ENCODE assay signal across 17 cellular contexts in the genomic region with DNA sequence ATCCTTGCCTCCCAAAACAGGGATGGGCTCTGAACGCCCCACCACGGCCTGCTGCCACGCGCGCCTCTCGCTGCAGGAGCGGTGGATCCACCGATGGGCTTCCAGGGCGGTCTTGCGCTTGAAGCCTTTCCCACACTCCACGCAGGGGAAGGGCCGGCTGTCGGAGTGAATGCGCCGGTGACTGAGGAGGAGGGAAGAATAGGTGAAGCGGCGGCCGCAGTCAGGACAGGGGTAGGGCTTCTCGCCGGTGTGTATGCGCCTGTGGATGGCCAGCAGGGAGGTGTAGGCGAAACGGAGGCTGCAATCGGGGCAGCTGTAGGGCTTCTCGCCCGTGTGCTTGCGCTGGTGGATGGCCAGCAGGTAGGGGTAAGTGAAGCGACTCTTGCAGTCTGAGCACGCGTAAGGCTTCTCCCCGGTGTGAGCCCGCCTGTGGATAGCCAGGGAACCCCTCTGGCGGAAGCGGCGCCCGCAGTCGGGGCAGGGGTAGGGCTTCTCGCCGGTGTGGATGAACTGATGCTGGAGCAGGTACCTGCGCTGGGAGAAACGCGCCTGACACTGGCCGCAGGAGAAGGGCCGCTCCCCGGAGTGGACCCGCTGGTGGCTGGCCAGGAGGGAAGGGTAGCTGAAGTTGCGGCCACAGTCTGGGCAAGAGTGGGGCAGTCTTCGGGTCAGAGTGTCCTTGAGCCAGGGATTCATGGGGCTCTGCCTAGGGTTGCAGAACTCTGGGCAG. TPM values are rescaled to one million over a fixed set of nuclear protein-coding genes. Genes with fewer than 3 reads are reported as not detected.
DNase-seq lines count a peak whose midpoint lies in the region; ATAC-seq and TF ChIP-seq lines count a peak whose summit lies in the region.
"Had no signal": no experiment of that assay in that cellular context is flagged by ENCODE, and none has a peak within 500 bp of the region (broad histone marks: within the 10 kb centered on the region; RNA-seq: fewer than 3 reads in every experiment).

No MANE protein-coding gene starts in this region.

- H2AK5ac ChIP-seq in neuronal stem cell (ENCODE audit: low read depth, low read length): no peak overlapping the region

- H3K18ac ChIP-seq in neuronal stem cell (ENCODE audit: low read length): no peak overlapping the region

- no peak for ATAC-seq in CD4-positive, alpha-beta T cell (ENCODE audit: poor library complexity)
- ATAC-seq in GM21737 (IDR thresholded peaks at IDR 0.05; ENCODE audit: unreplicated experiment): no peak

- peak overlapping the region; percentile 55 for H3K23ac ChIP-seq in neuronal stem cell (ENCODE audit: low read depth, low read length, poor library complexity)

- H3K4me3 ChIP-seq in neuronal stem cell (ENCODE audit: low read length in 2 of 2): no peak overlapping the region

- H3K4me3 Mint-ChIP-seq in CD4-positive, alpha-beta T cell: peak overlapping the region; percentile 54
- H3K4me3 Mint-ChIP-seq in endothelial cell (ENCODE audit: unreplicated experiment): peak overlapping the region; percentile 60
- H3K4me3 Mint-ChIP-seq: CD14-positive monocyte had no signal

- no peak overlapping the region for H3K14ac ChIP-seq in neuronal stem cell (ENCODE audit: low read length)

- peaks cover 15% of the 10 kb centered on the region for H3K4me1 Mint-ChIP-seq in CD4-positive, alpha-beta T cell (ENCODE audit: low read depth)
- peaks cover 24% of the 10 kb centered on the region for H3K4me1 Mint-ChIP-seq in endothelial cell (ENCODE audit: unreplicated experiment)

- no peak overlapping the region for H2BK5ac ChIP-seq in neuronal stem cell (ENCODE audit: low read length)

- no peaks in the 10 kb centered on the region for H3K27me3 ChIP-seq in CD4-positive, alpha-beta T cell (ENCODE audit: control insufficient read depth, insufficient read depth, low read length)
- no peaks in the 10 kb centered on the region for H3K27me3 ChIP-seq in neuronal stem cell (ENCODE audit: control insufficient read depth in 3 of 3, insufficient read depth in 3 of 3, low read depth in 1 of 3, low read length in 3 of 3)

- no peak overlapping the region for H4K91ac ChIP-seq in neuronal stem cell (ENCODE audit: low read depth, low read length, poor library complexity)

- peaks cover 0 to 5% of the 10 kb centered on the region in 2 donors for H3K4me1 ChIP-seq in neuronal stem cell (ENCODE audit: control insufficient read depth in 2 of 2, insufficient read depth in 1 of 2, low read depth in 1 of 2, low read length in 2 of 2)
- H3K4me1 ChIP-seq: Caco-2 had no signal

- POLR2A ChIA-PET in CD4-positive, alpha-beta T cell (lab: Charles Lee): interaction anchor here (1.4 kb wide), 1 partner anchor 11 kb away, joined by 4 read pairs; no protein-coding TSS in a partner anchor

- DNase-seq in CD4-positive, alpha-beta T cell: no peak
- DNase-seq in ELF-1 (ENCODE audit: low read depth, low spot score) (peak; percentile 38), endothelial cell (ENCODE audit: low spot score) (no peak), neuronal stem cell (ENCODE audit: low spot score) (no peak), globus pallidus (ENCODE audit: low spot score) (no peak)
- no peak for DNase-seq in activated effector memory CD4-positive, alpha-beta T cell treated with anti-CD3 and anti-CD28 coated beads, Interleukin-2, amount 50 U/mL, for 16 hours
- DNase-seq: ACHN, Caco-2, GF-D8, NCI-H1048, NCI-H146, NCI-H2029 treated with DMSO at 0.1 percent for 48 hours, NCI-H2171, NCI-H526, SW 1271 had no signal

- H2BK120ac ChIP-seq in neuronal stem cell (ENCODE audit: low read depth, low read length): no peak overlapping the region

- no peak overlapping the region for H3K4ac ChIP-seq in neuronal stem cell (ENCODE audit: low read length)

- no peaks in the 10 kb centered on the region for H3K9me3 Mint-ChIP-seq in CD4-positive, alpha-beta T cell
- no peaks in the 10 kb centered on the region for H3K9me3 Mint-ChIP-seq in endothelial cell (ENCODE audit: unreplicated experiment)
- H3K9me3 Mint-ChIP-seq: CD14-positive monocyte had no signal

- CTCF ChIA-PET in CD4-positive, alpha-beta T cell (lab: Charles Lee): no interaction called here

- H3K36me3 ChIP-seq in neuronal stem cell (replicated peaks in 1 of 2; ENCODE audit: control insufficient read depth in 2 of 2, insufficient read depth in 2 of 2, low read length in 2 of 2): peaks cover 27 to 63% of the 10 kb centered on the region in 2 donors

- H4K8ac ChIP-seq in neuronal stem cell (ENCODE audit: low read depth, low read length): no peak overlapping the region

- H3K27ac Mint-ChIP-seq in CD4-positive, alpha-beta T cell: no peak overlapping the region
- H3K27ac Mint-ChIP-seq in endothelial cell (ENCODE audit: unreplicated experiment): peak overlapping the region; percentile 21

- H2BK12ac ChIP-seq in neuronal stem cell (ENCODE audit: low read length): no peak overlapping the region

- H3K27me3 Mint-ChIP-seq in CD4-positive, alpha-beta T cell: no peaks in the 10 kb centered on the region
- H3K27me3 Mint-ChIP-seq in endothelial cell (ENCODE audit: unreplicated experiment): peaks cover 3% of the 10 kb centered on the region

- peaks cover 30% of the 10 kb centered on the region for H3K36me3 Mint-ChIP-seq in CD4-positive, alpha-beta T cell (ENCODE audit: low read depth)
- H3K36me3 Mint-ChIP-seq in endothelial cell (ENCODE audit: low read depth, unreplicated experiment): peaks cover 18% of the 10 kb centered on the region

- H2BK15ac ChIP-seq in neuronal stem cell (ENCODE audit: low read length): no peak overlapping the region

- TF ChIP-seq CTCF in CD4-positive, alpha-beta T cell (IDR thresholded peaks at IDR 0.05): no peak
- TF ChIP-seq CTCF in endothelial cell (IDR thresholded peaks at IDR 0.05; ENCODE audit: unreplicated experiment): no peak

- intact Hi-C loops in CD4-positive, alpha-beta T cell (cut with DNase I, micrococcal nuclease): no loop called here

- H3K9me3 ChIP-seq in CD4-positive, alpha-beta T cell (ENCODE audit: control insufficient read depth, low read length): no peaks in the 10 kb centered on the region
- H3K9me3 ChIP-seq in neuronal stem cell (replicated peaks in 1 of 2; ENCODE audit: control insufficient read depth in 2 of 2, insufficient read depth in 1 of 2, low read depth in 1 of 2, low read length in 2 of 2): no peaks in the 10 kb centered on the region
- H3K9me3 ChIP-seq: Caco-2 had no signal

- no peak overlapping the region for H2AFZ ChIP-seq in neuronal stem cell (ENCODE audit: low read length)

- H3K79me1 ChIP-seq in neuronal stem cell (ENCODE audit: low read depth, low read length): peaks cover 12% of the 10 kb centered on the region

- H3K9ac ChIP-seq in neuronal stem cell (ENCODE audit: low read depth, low read length, poor library complexity): peak overlapping the region; percentile 4

- no CpG with 5 or more reads among the region's 48 CpGs for WGBS in neuronal stem cell (ENCODE audit: extremely low coverage in 2 of 2, insufficient read length in 2 of 2, insufficient replicate concordance in 1 of 2), 2 donors

- H3K4me2 ChIP-seq in neuronal stem cell (ENCODE audit: insufficient read depth, low read length, poor library complexity, severe bottlenecking): no peak overlapping the region

- H3K27ac ChIP-seq in CD4-positive, alpha-beta T cell (ENCODE audit: low read depth, low read length): no peak overlapping the region
- H3K27ac ChIP-seq in neuronal stem cell (replicated peaks; ENCODE audit: low read length): no peak overlapping the region

RNA-seq across cellular contexts. Expression of gene ZNF785, which starts 2.7 kb away (rescaled TPM):
- total RNA-seq in CD4-positive, alpha-beta T cell: 1 to 10 TPM; 6.6 to 7.7 TPM
- total RNA-seq in endothelial cell (ENCODE audit: unreplicated experiment): 33.5 TPM
- 12.5 TPM for polyA plus RNA-seq in neuronal stem cell (2013, experiment 1 of 2)
- 12.6 TPM for polyA plus RNA-seq in neuronal stem cell (2013, experiment 2 of 2)

RNA-seq across cellular contexts. Expression of gene ZNF688, which starts 11.3 kb away (rescaled TPM):
- total RNA-seq in CD4-positive, alpha-beta T cell: 1 to 10 TPM; 8.8 to 9.6 TPM
- 9.6 TPM for total RNA-seq in endothelial cell (ENCODE audit: unreplicated experiment)
- polyA plus RNA-seq in neuronal stem cell (2013, experiment 1 of 2): 6.6 TPM
- polyA plus RNA-seq in neuronal stem cell (2013, experiment 2 of 2): 7.2 TPM

RNA-seq across cellular contexts. Expression of gene ZNF764, which starts 24.6 kb away (rescaled TPM):
- total RNA-seq in CD4-positive, alpha-beta T cell: 10 to 100 TPM; 20.4 to 22.9 TPM
- 13.8 TPM for total RNA-seq in endothelial cell (ENCODE audit: unreplicated experiment)
- 7.9 TPM for polyA plus RNA-seq in neuronal stem cell (2013, experiment 1 of 2)
- polyA plus RNA-seq in neuronal stem cell (2013, experiment 2 of 2): 8.0 TPM

RNA-seq across cellular contexts. Expression of gene ZNF689, which starts 27.4 kb away (rescaled TPM):
- total RNA-seq in CD4-positive, alpha-beta T cell: 10 to 100 TPM; 15.3 to 15.7 TPM
- 12.0 TPM for total RNA-seq in endothelial cell (ENCODE audit: unreplicated experiment)
- polyA plus RNA-seq in neuronal stem cell (2013, experiment 1 of 2): 17.0 TPM
- polyA plus RNA-seq in neuronal stem cell (2013, experiment 2 of 2): 18.5 TPM

RNA-seq across cellular contexts. Expression of gene ZNF747, which starts 48.1 kb away (rescaled TPM):
- 1 to 10 TPM; 6.3 to 6.7 TPM for total RNA-seq in CD4-positive, alpha-beta T cell
- 9.7 TPM for total RNA-seq in endothelial cell (ENCODE audit: unreplicated experiment)
- polyA plus RNA-seq in neuronal stem cell (2013, experiment 1 of 2): 6.9 TPM
- 6.8 TPM for polyA plus RNA-seq in neuronal stem cell (2013, experiment 2 of 2)
